Comparison of ENCODE assay signal across 1 cellular context in the genomic region with DNA sequence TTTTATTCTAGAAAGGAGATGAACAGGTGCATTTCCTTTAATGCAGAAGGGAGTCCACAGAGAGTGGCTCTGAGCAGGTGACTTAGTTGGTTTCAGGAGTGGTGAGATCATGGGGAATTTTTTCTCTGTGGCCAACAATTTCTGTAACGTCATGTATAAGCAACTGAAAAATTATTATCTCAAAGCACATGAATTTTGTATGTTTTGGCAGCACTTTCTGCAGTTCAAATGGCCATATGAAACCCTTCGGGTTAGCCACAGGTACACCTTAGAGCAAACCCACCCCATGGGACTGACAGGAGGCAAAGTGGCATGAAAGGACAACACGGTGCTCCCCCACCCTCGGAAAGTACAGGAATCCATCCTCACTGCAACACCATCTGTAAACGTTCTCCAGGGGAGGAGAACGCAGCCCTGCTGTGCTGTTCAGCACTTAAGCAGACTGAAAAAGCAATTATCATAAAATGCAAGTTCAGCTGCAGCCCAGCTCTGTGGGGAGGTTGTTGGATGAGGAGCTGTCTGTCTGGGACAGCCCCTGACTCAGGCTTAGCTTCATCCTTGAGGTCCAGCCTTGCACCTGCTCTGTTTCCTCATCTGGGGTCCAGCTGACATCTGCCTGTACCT.
TF ChIP-seq lines count a peak whose summit lies in the region.

No MANE protein-coding gene starts in this region.

TF ChIP-seq in WTC11, 78 proteins besides CTCF, POLR2A, EP300 and RAD21 (continued from another document):
- TF ChIP-seq ATF1 (CRISPR knock-in tag; IDR thresholded peaks at IDR 0.05), result no peak
- TF ChIP-seq, protein P1, sequence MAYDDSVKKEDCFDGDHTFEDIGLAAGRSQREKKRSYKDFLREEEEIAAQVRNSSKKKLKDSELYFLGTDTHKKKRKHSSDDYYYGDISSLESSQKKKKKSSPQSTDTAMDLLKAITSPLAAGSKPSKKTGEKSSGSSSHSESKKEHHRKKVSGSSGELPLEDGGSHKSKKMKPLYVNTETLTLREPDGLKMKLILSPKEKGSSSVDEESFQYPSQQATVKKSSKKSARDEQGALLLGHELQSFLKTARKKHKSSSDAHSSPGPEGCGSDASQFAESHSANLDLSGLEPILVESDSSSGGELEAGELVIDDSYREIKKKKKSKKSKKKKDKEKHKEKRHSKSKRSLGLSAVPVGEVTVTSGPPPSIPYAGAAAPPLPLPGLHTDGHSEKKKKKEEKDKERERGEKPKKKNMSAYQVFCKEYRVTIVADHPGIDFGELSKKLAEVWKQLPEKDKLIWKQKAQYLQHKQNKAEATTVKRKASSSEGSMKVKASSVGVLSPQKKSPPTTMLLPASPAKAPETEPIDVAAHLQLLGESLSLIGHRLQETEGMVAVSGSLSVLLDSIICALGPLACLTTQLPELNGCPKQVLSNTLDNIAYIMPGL (CRISPR knock-in tag; IDR thresholded peaks at IDR 0.05), result no peak
